ENCODE assay signal across 13 cellular contexts in genomic region chr14:90593254-90594040, GRCh38.
"Had no signal": no experiment of that assay in that cellular context is flagged by ENCODE, and none has a peak within 500 bp of the region (broad histone marks: within the 10 kb centered on the region; RNA-seq: fewer than 3 reads in every experiment).

No MANE protein-coding gene starts in this region.

- H3K27ac ChIP-seq: thoracic aorta had no signal

- H3K9me3 ChIP-seq: thoracic aorta had no signal

- H3K27me3 ChIP-seq: dorsolateral prefrontal cortex had no signal

- ATAC-seq: left ventricle myocardium superior had no signal

- DNase-seq: activated CD4-positive, alpha-beta T cell treated with anti-CD3 and anti-CD28 coated beads for 1 hour; activated CD4-positive, alpha-beta T cell treated with anti-CD3 and anti-CD28 coated beads, Interleukin-2, amount 50 U/mL, for 4 hours; activated naive CD4-positive, alpha-beta T cell; activated T-cell treated with anti-CD3 and anti-CD28 coated beads for 4 hours; dorsolateral prefrontal cortex; kidney glomerular epithelial cell; left ventricle myocardium superior; mesenchymal stem cell; stimulated activated CD4-positive, alpha-beta T cell treated with anti-CD3 and anti-CD28 coated beads, Interleukin-12 subunit alpha, Interleukin-12 subunit beta, amount 100 ng/mL, for 4 hours; stimulated activated CD4-positive, alpha-beta T cell treated with anti-CD3 and anti-CD28 coated beads, Interleukin-2, amount 100 ng/mL, for 24 hours; T-helper 1 cell; T1000 had no signal

- H3K4me3 ChIP-seq: dorsolateral prefrontal cortex, thoracic aorta had no signal

- H3K36me3 ChIP-seq: thoracic aorta had no signal
